13 cellular contexts compared by ENCODE assay signal in the genomic region with DNA sequence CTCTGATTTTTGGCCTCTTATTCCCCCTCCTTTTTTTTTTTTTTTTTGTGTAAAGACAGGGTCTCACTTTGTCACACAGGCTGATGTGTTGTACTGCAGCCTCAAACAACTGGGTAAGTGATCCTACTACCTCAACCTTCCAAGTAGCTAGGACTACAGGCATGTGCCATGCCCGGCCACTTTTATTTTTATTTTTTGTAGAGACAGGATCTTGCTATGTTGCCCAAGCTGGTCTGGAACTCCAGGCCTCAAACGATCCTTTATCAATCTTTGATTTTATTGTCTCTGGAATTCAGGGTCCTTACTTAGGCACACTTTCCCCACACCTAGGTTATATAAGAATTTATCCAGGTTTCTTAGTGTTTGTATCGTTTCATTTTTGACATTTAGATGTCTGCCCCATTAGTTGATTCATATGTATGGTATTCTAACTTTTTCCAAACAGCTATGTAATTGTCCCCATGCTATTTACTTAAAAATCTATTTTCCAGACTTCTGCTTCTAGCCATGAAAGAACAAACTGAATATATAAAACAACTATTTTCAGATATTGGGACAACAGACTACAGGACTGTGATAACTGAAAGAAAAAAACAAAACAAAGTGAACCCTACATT. TPM values are rescaled to one million over a fixed set of nuclear protein-coding genes. Genes with fewer than 3 reads are reported as not detected.
A peak's percentile ranks its signal among the peaks of the same experiment; 100 is the strongest.
DNase-seq lines count a peak whose midpoint lies in the region; ATAC-seq and TF ChIP-seq lines count a peak whose summit lies in the region.
"Had no signal": no experiment of that assay in that cellular context is flagged by ENCODE, and none has a peak within 500 bp of the region (broad histone marks: within the 10 kb centered on the region; RNA-seq: fewer than 3 reads in every experiment).

No MANE protein-coding gene starts in this region.

- H3K36me3 ChIP-seq in cardiac muscle cell (no peaks in the 10 kb centered on the region), stomach (peaks cover 0 to 6% (median 3%) of the 10 kb centered on the region in 4 donors)
- H3K36me3 ChIP-seq: lower lobe of right lung had no signal

- no peak overlapping the region for H3K4me3 ChIP-seq in cardiac muscle cell
- H3K4me3 ChIP-seq in right cardiac atrium (ENCODE audit: low read length) = no peak overlapping the region
- no peak overlapping the region for H3K4me3 ChIP-seq in stomach
- H3K4me3 ChIP-seq: esophagus muscularis mucosa, lower lobe of right lung had no signal

- peak overlapping the region in 4 of 5 experiments; percentile 29 to 80 (median 62) for H3K27ac Mint-ChIP-seq in brain
- H3K27ac Mint-ChIP-seq: activated B cell treated with CpG ODN at 0.5 μM for 24 hours; activated naive CD8-positive, alpha-beta T cell treated with anti-CD3 and anti-CD28 coated beads, Interleukin-2, amount 10 ng/mL, durations not matched to agents 7 days and 5 days had no signal

- peaks cover 16% of the 10 kb centered on the region for H3K4me1 ChIP-seq in cardiac muscle cell (ENCODE audit: low read depth)
- peaks cover 3% of the 10 kb centered on the region for H3K4me1 ChIP-seq in right cardiac atrium (ENCODE audit: control insufficient read depth, insufficient read depth, low read length)
- peaks cover 6 to 58% (median 31%) of the 10 kb centered on the region in 4 donors for H3K4me1 ChIP-seq in stomach

- 39% methylated on average over 3 of the region's 3 CpGs for WGBS in right cardiac atrium
- WGBS in stomach, 5 donors = 18 to 55% (median 34%) methylated on average over 3 of the region's 3 CpGs

- H3K4me1 Mint-ChIP-seq in brain = peaks cover 31% of the 10 kb centered on the region

- no peak for TF ChIP-seq CTCF in cardiac muscle cell (IDR thresholded peaks at IDR 0.05; ENCODE audit: low read depth, low read length)
- no peak for TF ChIP-seq CTCF in brain (conservative IDR thresholded peaks at IDR 0.05)
- no peak for TF ChIP-seq CTCF in stomach (IDR thresholded peaks at IDR 0.05)

- H3K4me3 Mint-ChIP-seq in brain = peak overlapping the region in 3 of 5 experiments; percentile 3 to 67 (median 16)
- H3K4me3 Mint-ChIP-seq: activated B cell treated with CpG ODN at 0.5 μM for 24 hours; activated naive CD8-positive, alpha-beta T cell treated with anti-CD3 and anti-CD28 coated beads, Interleukin-2, amount 10 ng/mL, durations not matched to agents 7 days and 5 days had no signal

- peaks cover 36% of the 10 kb centered on the region for H3K36me3 Mint-ChIP-seq in brain

- intact Hi-C loops in cardiac septum (cut with DNase I) (no loop called here), right cardiac atrium (cut with DNase I) (no loop called here), stomach (cut with DNase I; ENCODE audit: low total_unique reads) (no loop called here)

- H3K27ac ChIP-seq in cardiac muscle cell (peak overlapping the region; percentile 93), right cardiac atrium (ENCODE audit: low read length) (peak overlapping the region; percentile 45), stomach (peak overlapping the region in 4 of 5 donors; percentile 38 to 48 (median 41))
- H3K27ac ChIP-seq: esophagus muscularis mucosa, lower lobe of right lung had no signal

- H3K9me3 ChIP-seq in cardiac muscle cell (ENCODE audit: low read depth) = no peaks in the 10 kb centered on the region
- no peaks in the 10 kb centered on the region for H3K9me3 ChIP-seq in right cardiac atrium (ENCODE audit: control insufficient read depth, low read length)
- H3K9me3 ChIP-seq in stomach = no peaks in the 10 kb centered on the region
- H3K9me3 ChIP-seq: esophagus muscularis mucosa, lower lobe of right lung had no signal

- no peaks in the 10 kb centered on the region for H3K27me3 Mint-ChIP-seq in brain
- H3K27me3 Mint-ChIP-seq: activated B cell treated with CpG ODN at 0.5 μM for 24 hours; activated naive CD8-positive, alpha-beta T cell treated with anti-CD3 and anti-CD28 coated beads, Interleukin-2, amount 10 ng/mL, durations not matched to agents 7 days and 5 days had no signal

- peak in 1 of 2 donors; percentile 5 for DNase-seq in cardiac muscle cell (ENCODE audit: low read depth in 1 of 2, low spot score in 1 of 2)
- DNase-seq in cardiac septum (ENCODE audit: low spot score) = no peak
- no peak for DNase-seq in right cardiac atrium
- DNase-seq in stomach = no peak
- no peak for DNase-seq in SK-N-DZ (ENCODE audit: low spot score)
- DNase-seq in hepatic stellate cell (ENCODE audit: low spot score) = no peak
- DNase-seq in cerebellar nuclear complex (lab: John Stamatoyannopoulos, UW) = no peak
- DNase-seq: activated B cell treated with CpG ODN at 0.5 μM for 24 hours; activated naive CD8-positive, alpha-beta T cell treated with anti-CD3 and anti-CD28 coated beads, Interleukin-2, amount 10 ng/mL, durations not matched to agents 7 days and 5 days; lower lobe of right lung; NCI-H1092 had no signal

- H3K27me3 ChIP-seq in cardiac muscle cell = no peaks in the 10 kb centered on the region
- H3K27me3 ChIP-seq in right cardiac atrium (ENCODE audit: control insufficient read depth, insufficient read depth) = no peaks in the 10 kb centered on the region
- no peaks in the 10 kb centered on the region for H3K27me3 ChIP-seq in stomach
- H3K27me3 ChIP-seq: esophagus muscularis mucosa had no signal

- H3K9me3 Mint-ChIP-seq in brain = no peaks in the 10 kb centered on the region
- H3K9me3 Mint-ChIP-seq: activated B cell treated with CpG ODN at 0.5 μM for 24 hours; activated naive CD8-positive, alpha-beta T cell treated with anti-CD3 and anti-CD28 coated beads, Interleukin-2, amount 10 ng/mL, durations not matched to agents 7 days and 5 days had no signal

- ATAC-seq in right cardiac atrium = no peak

- TF ChIP-seq EP300 in stomach (IDR thresholded peaks at IDR 0.05) = no peak

- TF ChIP-seq POLR2A in stomach (IDR thresholded peaks at IDR 0.05) = no peak

RNA-seq across cellular contexts. Expression of gene CMC2, which starts 13.9 kb away (rescaled TPM):
- 41.3 and 61.1 TPM in 2 replicates for total RNA-seq in cardiac muscle cell
- polyA plus RNA-seq in cardiac muscle cell = 138 and 153 TPM in 2 replicates
- 112 TPM for total RNA-seq in cardiac septum
- 95.9 TPM for polyA plus RNA-seq in brain (ENCODE audit: insufficient read depth, low read depth, low replicate concordance)
- 100 to 1,000 TPM; 117 to 127 (median 125) TPM for total RNA-seq in right cardiac atrium
- polyA plus RNA-seq in right cardiac atrium = 342 TPM
- total RNA-seq in stomach = 100 to 1,000 TPM in 1 of 5 donors, 10 to 100 TPM in 4; 10.4 to 149 (median 50.1) TPM
- polyA plus RNA-seq in stomach = 100 to 1,000 TPM in 2 of 3 donors, 10 to 100 TPM in 1; 72.8 to 146 (median 116) TPM
- polyA plus RNA-seq in SK-N-DZ (2014; cell fraction: cytosol; rRNA removed) = 182 and 271 TPM in 2 replicates
- 107 and 121 TPM in 2 replicates for polyA plus RNA-seq in SK-N-DZ (2014; cell fraction: nucleus; rRNA removed)

RNA-seq across cellular contexts. Expression of gene CENPN, which starts 14.2 kb away (rescaled TPM):
- total RNA-seq in cardiac muscle cell = 9.1 and 16.3 TPM in 2 replicates
- 22.1 and 28.7 TPM in 2 replicates for polyA plus RNA-seq in cardiac muscle cell
- 10.0 TPM for total RNA-seq in cardiac septum
- polyA plus RNA-seq in brain (ENCODE audit: insufficient read depth, low read depth, low replicate concordance) = 27.3 TPM
- total RNA-seq in right cardiac atrium = 10 to 100 TPM in 1 of 4 donors, 1 to 10 TPM in 3; 6.4 to 11.8 (median 7.9) TPM
- 4.9 TPM for polyA plus RNA-seq in right cardiac atrium
- total RNA-seq in stomach = 10 to 100 TPM in 2 of 5 donors, 1 to 10 TPM in 2, not detected in 1; 1.8 to 18.4 (median 9.3) TPM
- 10 to 100 TPM in 2 of 3 donors, 1 to 10 TPM in 1; 5.0 to 20.0 (median 13.2) TPM for polyA plus RNA-seq in stomach
- 90.7 and 101 TPM in 2 replicates for polyA plus RNA-seq in SK-N-DZ (2014; cell fraction: cytosol; rRNA removed)
- polyA plus RNA-seq in SK-N-DZ (2014; cell fraction: nucleus; rRNA removed) = 50.9 and 54.8 TPM in 2 replicates

RNA-seq across cellular contexts. Expression of gene ATMIN, which starts 42.9 kb away (rescaled TPM):
- total RNA-seq in cardiac muscle cell = 25.9 and 31.0 TPM in 2 replicates
- 36.5 and 43.3 TPM in 2 replicates for polyA plus RNA-seq in cardiac muscle cell
- 26.0 TPM for total RNA-seq in cardiac septum
- 29.1 TPM for polyA plus RNA-seq in brain (ENCODE audit: insufficient read depth, low read depth, low replicate concordance)
- total RNA-seq in right cardiac atrium = 10 to 100 TPM; 19.9 to 25.7 (median 22.1) TPM
- 9.4 TPM for polyA plus RNA-seq in right cardiac atrium
- total RNA-seq in stomach = 100 to 1,000 TPM in 1 of 5 donors, 10 to 100 TPM in 2, 1 to 10 TPM in 2; 1.8 to 102 (median 30.9) TPM
- 10 to 100 TPM in 2 of 3 donors, 1 to 10 TPM in 1; 9.6 to 17.9 (median 12.3) TPM for polyA plus RNA-seq in stomach
- 42.9 and 52.1 TPM in 2 replicates for polyA plus RNA-seq in SK-N-DZ (2014; cell fraction: cytosol; rRNA removed)
- 28.6 and 29.2 TPM in 2 replicates for polyA plus RNA-seq in SK-N-DZ (2014; cell fraction: nucleus; rRNA removed)

Comparison
In these comparisons a context has a peak if more than half of its experiments do, and no peak if none do; other contexts are left out.
1. H3K27ac ChIP-seq: peak in every context shown above with its lines; median percentile 93 in cardiac muscle cell; 45 in right cardiac atrium; 41 in stomach.